ENCODE assay signal across 8 cellular contexts in the genomic region with DNA sequence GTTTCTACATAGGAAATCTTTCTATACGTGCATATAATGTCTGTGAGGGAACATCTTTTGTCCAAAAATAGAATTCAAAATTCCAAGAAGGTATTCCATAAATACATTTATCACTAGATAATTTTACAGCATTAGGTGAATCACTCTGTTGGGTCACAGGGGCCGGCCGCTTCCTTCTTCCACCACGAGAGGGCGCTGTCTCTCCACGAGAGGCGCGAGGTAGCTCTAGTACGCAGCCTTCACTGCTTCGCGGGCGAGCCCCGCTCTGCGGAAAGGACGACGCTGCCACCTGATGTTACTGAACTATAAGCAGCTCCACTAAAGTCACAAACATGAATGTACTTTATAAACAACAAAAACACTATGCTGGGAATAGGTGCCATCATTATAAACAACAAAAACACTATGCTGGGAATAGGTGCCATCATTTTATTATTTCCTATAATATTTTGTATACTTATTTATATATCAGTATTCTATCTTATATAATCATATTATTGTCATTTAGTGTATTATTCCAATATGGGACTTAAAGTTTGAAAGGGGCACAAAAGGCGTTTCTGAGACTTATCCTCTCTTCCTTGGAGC.
DNase-seq lines count a peak whose midpoint lies in the region; ATAC-seq and TF ChIP-seq lines count a peak whose summit lies in the region.

No MANE protein-coding gene starts in this region.

- no peak overlapping the region for H3K4me3 ChIP-seq in HFF-Myc (replicated peaks; ENCODE audit: low read depth, low read length)
- H3K4me3 ChIP-seq in adipocyte (ENCODE audit: low read length) = no peak overlapping the region
- H3K4me3 ChIP-seq in heart right ventricle = no peak overlapping the region

- H3K36me3 ChIP-seq in adipocyte (ENCODE audit: control insufficient read depth, insufficient read depth, low read length, severe bottlenecking) (no peaks in the 10 kb centered on the region), heart right ventricle (peaks cover 0 to 10% (median 0%) of the 10 kb centered on the region in 9 donors)

- ATAC-seq in heart right ventricle = peak; percentile 93 to 96 (median 94)
- ATAC-seq in HG03457 (IDR thresholded peaks at IDR 0.05; ENCODE audit: unreplicated experiment) = no peak

- H3K4me1 ChIP-seq in adipocyte (ENCODE audit: control insufficient read depth, insufficient read depth, low read length) = no peaks in the 10 kb centered on the region
- peaks cover 0 to 7% (median 0%) of the 10 kb centered on the region in 9 donors for H3K4me1 ChIP-seq in heart right ventricle

- DNase-seq in DMS79 (lab: John Stamatoyannopoulos, UW) (peak; percentile 38), HFF-Myc (ENCODE audit: extremely low read depth, low read depth) (peak; percentile 21), NCI-H1694 treated with DMSO at 0.1 percent for 48 hours (lab: John Stamatoyannopoulos, UW) (peak; percentile 75), T-helper 2 cell (peak; percentile 27 to 80 (median 75)), adipocyte (ENCODE audit: low read depth) (peak; percentile 90), heart right ventricle (peak; percentile 86 to 89), renal cortical epithelial cell (ENCODE audit: low read depth) (peak; percentile 31)

- intact Hi-C loops in heart right ventricle (cut with DNase I) = loop anchor here (1.0 to 10.0 kb wide), 13 partner anchors 166 to 826 kb away; no protein-coding TSS in a partner anchor

- WGBS in heart right ventricle, 2 donors = 3 to 4% methylated on average over 17 of the region's 17 CpGs

- peak; percentile 95 for TF ChIP-seq CTCF in HFF-Myc (IDR thresholded peaks at IDR 0.05; ENCODE audit: low read depth, low read length, missing control alignments)
- peak; percentile 96 to 100 (median 99) for TF ChIP-seq CTCF in heart right ventricle (IDR thresholded peaks at IDR 0.05)

- H3K27me3 ChIP-seq in adipocyte (replicated peaks; ENCODE audit: control insufficient read depth, insufficient read depth, low read length) (peaks cover 20% of the 10 kb centered on the region), heart right ventricle (no peaks in the 10 kb centered on the region)

- no peaks in the 10 kb centered on the region for H3K9me3 ChIP-seq in adipocyte (ENCODE audit: control insufficient read depth, low read length)
- no peaks in the 10 kb centered on the region for H3K9me3 ChIP-seq in heart right ventricle

- H3K9ac ChIP-seq in adipocyte (ENCODE audit: low read length) = no peak overlapping the region

- no peak overlapping the region for H3K27ac ChIP-seq in heart right ventricle

Comparison
In these comparisons a context has a peak if more than half of its experiments do, and no peak if none do; other contexts are left out.
1. DNase-seq: peak in every context shown above with its lines; median percentile 90 in adipocyte; 88 in heart right ventricle; 75 in NCI-H1694 treated with DMSO at 0.1 percent for 48 hours; 75 in T-helper 2 cell; 38 in DMS79; 31 in renal cortical epithelial cell; 21 in HFF-Myc.